In the genomic region with DNA sequence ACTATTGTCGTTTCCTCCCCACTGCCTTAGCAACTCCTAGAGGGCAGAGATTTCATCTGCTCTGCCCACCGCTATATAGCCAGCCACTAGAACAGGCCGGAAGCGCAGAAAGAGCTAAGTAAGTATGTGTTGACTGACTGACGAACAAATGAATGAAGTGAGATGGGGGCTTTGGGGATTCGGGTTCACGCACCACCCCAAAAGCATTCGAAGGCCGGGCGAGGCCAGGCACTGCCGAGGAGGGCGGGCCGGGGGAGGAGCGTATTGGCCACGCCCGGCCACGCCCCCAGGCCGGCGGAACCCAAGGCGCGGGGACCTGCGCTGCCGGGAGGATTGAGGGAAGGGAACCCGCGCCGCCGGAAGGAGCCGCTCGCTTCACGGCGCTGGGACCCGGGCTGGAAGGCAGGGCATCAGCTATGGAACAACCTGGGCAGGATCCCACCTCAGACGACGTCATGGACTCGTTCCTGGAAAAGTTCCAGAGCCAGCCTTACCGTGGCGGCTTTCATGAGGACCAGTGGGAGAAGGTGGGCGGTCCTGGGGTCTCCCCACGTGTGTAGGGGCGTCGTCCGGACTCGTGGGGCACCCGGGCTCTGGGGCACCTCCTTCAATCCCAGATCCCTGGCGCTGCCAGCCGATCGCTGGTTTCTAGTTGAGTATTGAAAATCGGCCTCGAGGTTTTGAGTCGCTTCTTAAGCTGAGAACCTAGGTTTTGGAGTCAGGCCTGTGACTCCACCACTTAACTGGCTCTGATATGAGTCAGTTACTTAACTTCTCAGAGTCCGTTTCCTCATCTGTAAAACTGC, we compare ENCODE assay signal across 1 cellular context.
TF ChIP-seq lines count a peak whose summit lies in the region.

A gene with protein sequence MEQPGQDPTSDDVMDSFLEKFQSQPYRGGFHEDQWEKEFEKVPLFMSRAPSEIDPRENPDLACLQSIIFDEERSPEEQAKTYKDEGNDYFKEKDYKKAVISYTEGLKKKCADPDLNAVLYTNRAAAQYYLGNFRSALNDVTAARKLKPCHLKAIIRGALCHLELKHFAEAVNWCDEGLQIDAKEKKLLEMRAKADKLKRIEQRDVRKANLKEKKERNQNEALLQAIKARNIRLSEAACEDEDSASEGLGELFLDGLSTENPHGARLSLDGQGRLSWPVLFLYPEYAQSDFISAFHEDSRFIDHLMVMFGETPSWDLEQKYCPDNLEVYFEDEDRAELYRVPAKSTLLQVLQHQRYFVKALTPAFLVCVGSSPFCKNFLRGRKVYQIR (plus strand): TSS at position 369 of the 806 bp plus-strand sequence. CDS start 48 bp downstream, at position 417.

TF ChIP-seq in HepG2, 621 proteins besides CTCF, POLR2A, EP300 and RAD21 (continued from another document and continues in another):
- TF ChIP-seq, protein P1, sequence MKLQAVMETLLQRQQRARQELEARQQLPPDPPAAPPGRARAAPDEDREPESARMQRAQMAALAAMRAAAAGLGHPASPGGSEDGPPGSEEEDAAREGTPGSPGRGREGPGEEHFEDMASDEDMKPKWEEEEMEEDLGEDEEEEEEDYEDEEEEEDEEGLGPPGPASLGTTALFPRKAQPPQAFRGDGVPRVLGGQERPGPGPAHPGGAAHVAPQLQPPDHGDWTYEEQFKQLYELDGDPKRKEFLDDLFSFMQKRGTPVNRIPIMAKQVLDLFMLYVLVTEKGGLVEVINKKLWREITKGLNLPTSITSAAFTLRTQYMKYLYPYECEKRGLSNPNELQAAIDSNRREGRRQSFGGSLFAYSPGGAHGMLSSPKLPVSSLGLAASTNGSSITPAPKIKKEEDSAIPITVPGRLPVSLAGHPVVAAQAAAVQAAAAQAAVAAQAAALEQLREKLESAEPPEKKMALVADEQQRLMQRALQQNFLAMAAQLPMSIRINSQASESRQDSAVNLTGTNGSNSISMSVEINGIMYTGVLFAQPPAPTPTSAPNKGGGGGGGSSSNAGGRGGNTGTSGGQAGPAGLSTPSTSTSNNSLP (IDR thresholded peaks at IDR 0.05; ENCODE audit: low read depth, low read length), result 0 out of 2 replicates have a peak, but pooled peaks have one; percentile 27
- TF ChIP-seq NCOA2 (CRISPR knock-in tag; IDR thresholded peaks at IDR 0.05) (0 out of 2 replicates have a peak, but pooled peaks have one; percentile 14), HOXA9 (CRISPR knock-in tag; IDR thresholded peaks at IDR 0.05; ENCODE audit: borderline replicate concordance) (peak; percentile 17; the same call in 1 of the 2 replicates), KMT2B (CRISPR knock-in tag; IDR thresholded peaks at IDR 0.05) (peak; percentile 96), ZFY (CRISPR knock-in tag; IDR thresholded peaks at IDR 0.05) (peak; percentile 83), ETV5 (CRISPR knock-in tag; IDR thresholded peaks at IDR 0.05; ENCODE audit: borderline replicate concordance) (peak; percentile 67), ZNF546 (CRISPR knock-in tag; conservative IDR thresholded peaks at IDR 0.05) (0 out of 2 replicates have a peak, but pooled peaks have one; percentile 69), ZNF563 (CRISPR knock-in tag; IDR thresholded peaks at IDR 0.05) (no peak), ZNF33A (CRISPR knock-in tag; IDR thresholded peaks at IDR 0.05; ENCODE audit: borderline replicate concordance) (peak; percentile 85; the same call in 1 of the 2 replicates), ZSCAN25 (CRISPR knock-in tag; IDR thresholded peaks at IDR 0.05) (peak; percentile 43), IKZF4 (CRISPR knock-in tag; IDR thresholded peaks at IDR 0.05; ENCODE audit: borderline replicate concordance, low read depth, not compliant biosample characterization) (peak; percentile 61), ZFP36 (IDR thresholded peaks at IDR 0.05; ENCODE audit: borderline replicate concordance, low read depth, low read length, partially characterized antibody) (no peak), ZNF772 (CRISPR knock-in tag; IDR thresholded peaks at IDR 0.05) (peak; percentile 95; the same call in 1 of the 2 replicates), SP2 (CRISPR knock-in tag; IDR thresholded peaks at IDR 0.05) (peak; percentile 65; the same call in 1 of the 2 replicates), ZMAT3 (CRISPR knock-in tag; conservative IDR thresholded peaks at IDR 0.05) (peak; percentile 21; the same call in 1 of the 2 replicates), SRY (CRISPR knock-in tag; IDR thresholded peaks at IDR 0.05) (0 out of 2 replicates have a peak, but pooled peaks have one; percentile 76), FOXP1 (IDR thresholded peaks at IDR 0.05) (no peak), FOXP1 (CRISPR knock-in tag; IDR thresholded peaks at IDR 0.05) (0 out of 2 replicates have a peak, but pooled peaks have one; percentile 22), PRMT3 (CRISPR knock-in tag; IDR thresholded peaks at IDR 0.05; ENCODE audit: borderline replicate concordance, low read depth) (no peak), SMAD3 (CRISPR knock-in tag; IDR thresholded peaks at IDR 0.05) (peak; percentile 86), MAZ (IDR thresholded peaks at IDR 0.05; ENCODE audit: borderline replicate concordance, low read depth, low read length) (peak; percentile 49; the same call in 1 of the 2 replicates), MAZ (CRISPR knock-in tag; IDR thresholded peaks at IDR 0.05; ENCODE audit: low read depth) (peak; percentile 92), ERF (CRISPR knock-in tag; IDR thresholded peaks at IDR 0.05) (peak; percentile 86), ELF4 (CRISPR knock-in tag; IDR thresholded peaks at IDR 0.05; ENCODE audit: borderline replicate concordance) (peak; percentile 50; the same call in 1 of the 2 replicates), PTBP1 (IDR thresholded peaks at IDR 0.05; ENCODE audit: low read depth, low read length, poor library complexity, severe bottlenecking) (peak; percentile 92), NRL (CRISPR knock-in tag; IDR thresholded peaks at IDR 0.05; ENCODE audit: borderline replicate concordance) (peak; percentile 90; the same call in 1 of the 2 replicates)
- TF ChIP-seq, protein P2, sequence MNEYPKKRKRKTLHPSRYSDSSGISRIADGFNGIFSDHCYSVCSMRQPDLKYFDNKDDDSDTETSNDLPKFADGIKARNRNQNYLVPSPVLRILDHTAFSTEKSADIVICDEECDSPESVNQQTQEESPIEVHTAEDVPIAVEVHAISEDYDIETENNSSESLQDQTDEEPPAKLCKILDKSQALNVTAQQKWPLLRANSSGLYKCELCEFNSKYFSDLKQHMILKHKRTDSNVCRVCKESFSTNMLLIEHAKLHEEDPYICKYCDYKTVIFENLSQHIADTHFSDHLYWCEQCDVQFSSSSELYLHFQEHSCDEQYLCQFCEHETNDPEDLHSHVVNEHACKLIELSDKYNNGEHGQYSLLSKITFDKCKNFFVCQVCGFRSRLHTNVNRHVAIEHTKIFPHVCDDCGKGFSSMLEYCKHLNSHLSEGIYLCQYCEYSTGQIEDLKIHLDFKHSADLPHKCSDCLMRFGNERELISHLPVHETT (CRISPR knock-in tag; conservative IDR thresholded peaks at IDR 0.05), result peak; percentile 84
- TF ChIP-seq, protein P3, sequence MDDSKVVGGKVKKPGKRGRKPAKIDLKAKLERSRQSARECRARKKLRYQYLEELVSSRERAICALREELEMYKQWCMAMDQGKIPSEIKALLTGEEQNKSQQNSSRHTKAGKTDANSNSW (CRISPR knock-in tag; IDR thresholded peaks at IDR 0.05; ENCODE audit: borderline replicate concordance), result no peak
- TF ChIP-seq, protein P4, sequence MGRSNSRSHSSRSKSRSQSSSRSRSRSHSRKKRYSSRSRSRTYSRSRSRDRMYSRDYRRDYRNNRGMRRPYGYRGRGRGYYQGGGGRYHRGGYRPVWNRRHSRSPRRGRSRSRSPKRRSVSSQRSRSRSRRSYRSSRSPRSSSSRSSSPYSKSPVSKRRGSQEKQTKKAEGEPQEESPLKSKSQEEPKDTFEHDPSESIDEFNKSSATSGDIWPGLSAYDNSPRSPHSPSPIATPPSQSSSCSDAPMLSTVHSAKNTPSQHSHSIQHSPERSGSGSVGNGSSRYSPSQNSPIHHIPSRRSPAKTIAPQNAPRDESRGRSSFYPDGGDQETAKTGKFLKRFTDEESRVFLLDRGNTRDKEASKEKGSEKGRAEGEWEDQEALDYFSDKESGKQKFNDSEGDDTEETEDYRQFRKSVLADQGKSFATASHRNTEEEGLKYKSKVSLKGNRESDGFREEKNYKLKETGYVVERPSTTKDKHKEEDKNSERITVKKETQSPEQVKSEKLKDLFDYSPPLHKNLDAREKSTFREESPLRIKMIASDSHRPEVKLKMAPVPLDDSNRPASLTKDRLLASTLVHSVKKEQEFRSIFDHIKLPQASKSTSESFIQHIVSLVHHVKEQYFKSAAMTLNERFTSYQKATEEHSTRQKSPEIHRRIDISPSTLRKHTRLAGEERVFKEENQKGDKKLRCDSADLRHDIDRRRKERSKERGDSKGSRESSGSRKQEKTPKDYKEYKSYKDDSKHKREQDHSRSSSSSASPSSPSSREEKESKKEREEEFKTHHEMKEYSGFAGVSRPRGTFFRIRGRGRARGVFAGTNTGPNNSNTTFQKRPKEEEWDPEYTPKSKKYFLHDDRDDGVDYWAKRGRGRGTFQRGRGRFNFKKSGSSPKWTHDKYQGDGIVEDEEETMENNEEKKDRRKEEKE (IDR thresholded peaks at IDR 0.05), result no peak
- TF ChIP-seq, protein P5, sequence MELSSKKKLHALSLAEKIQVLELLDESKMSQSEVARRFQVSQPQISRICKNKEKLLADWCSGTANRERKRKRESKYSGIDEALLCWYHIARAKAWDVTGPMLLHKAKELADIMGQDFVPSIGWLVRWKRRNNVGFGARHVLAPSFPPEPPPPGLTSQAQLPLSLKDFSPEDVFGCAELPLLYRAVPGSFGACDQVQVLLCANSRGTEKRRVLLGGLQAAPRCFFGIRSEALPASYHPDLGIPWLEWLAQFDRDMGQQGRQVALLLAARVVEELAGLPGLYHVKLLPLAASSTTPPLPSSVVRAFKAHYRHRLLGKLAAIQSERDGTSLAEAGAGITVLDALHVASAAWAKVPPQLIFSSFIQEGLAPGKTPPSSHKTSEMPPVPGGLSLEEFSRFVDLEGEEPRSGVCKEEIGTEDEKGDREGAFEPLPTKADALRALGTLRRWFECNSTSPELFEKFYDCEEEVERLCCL (CRISPR knock-in tag; IDR thresholded peaks at IDR 0.05; ENCODE audit: borderline replicate concordance), result 0 out of 2 replicates have a peak, but pooled peaks have one; percentile 37
- TF ChIP-seq, protein P6, sequence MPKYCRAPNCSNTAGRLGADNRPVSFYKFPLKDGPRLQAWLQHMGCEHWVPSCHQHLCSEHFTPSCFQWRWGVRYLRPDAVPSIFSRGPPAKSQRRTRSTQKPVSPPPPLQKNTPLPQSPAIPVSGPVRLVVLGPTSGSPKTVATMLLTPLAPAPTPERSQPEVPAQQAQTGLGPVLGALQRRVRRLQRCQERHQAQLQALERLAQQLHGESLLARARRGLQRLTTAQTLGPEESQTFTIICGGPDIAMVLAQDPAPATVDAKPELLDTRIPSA (CRISPR knock-in tag; IDR thresholded peaks at IDR 0.05; ENCODE audit: borderline replicate concordance), result no peak
- TF ChIP-seq, protein P7, sequence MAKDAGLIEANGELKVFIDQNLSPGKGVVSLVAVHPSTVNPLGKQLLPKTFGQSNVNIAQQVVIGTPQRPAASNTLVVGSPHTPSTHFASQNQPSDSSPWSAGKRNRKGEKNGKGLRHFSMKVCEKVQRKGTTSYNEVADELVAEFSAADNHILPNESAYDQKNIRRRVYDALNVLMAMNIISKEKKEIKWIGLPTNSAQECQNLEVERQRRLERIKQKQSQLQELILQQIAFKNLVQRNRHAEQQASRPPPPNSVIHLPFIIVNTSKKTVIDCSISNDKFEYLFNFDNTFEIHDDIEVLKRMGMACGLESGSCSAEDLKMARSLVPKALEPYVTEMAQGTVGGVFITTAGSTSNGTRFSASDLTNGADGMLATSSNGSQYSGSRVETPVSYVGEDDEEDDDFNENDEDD (CRISPR knock-in tag; IDR thresholded peaks at IDR 0.05; ENCODE audit: borderline replicate concordance), result peak; percentile 73; the same call in 1 of the 2 replicates
- TF ChIP-seq, protein P8, sequence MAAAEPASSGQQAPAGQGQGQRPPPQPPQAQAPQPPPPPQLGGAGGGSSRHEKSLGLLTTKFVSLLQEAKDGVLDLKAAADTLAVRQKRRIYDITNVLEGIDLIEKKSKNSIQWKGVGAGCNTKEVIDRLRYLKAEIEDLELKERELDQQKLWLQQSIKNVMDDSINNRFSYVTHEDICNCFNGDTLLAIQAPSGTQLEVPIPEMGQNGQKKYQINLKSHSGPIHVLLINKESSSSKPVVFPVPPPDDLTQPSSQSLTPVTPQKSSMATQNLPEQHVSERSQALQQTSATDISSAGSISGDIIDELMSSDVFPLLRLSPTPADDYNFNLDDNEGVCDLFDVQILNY (CRISPR knock-in tag; conservative IDR thresholded peaks at IDR 0.05), result peak; percentile 45; the same call in 1 of the 2 replicates
- TF ChIP-seq, protein P9, sequence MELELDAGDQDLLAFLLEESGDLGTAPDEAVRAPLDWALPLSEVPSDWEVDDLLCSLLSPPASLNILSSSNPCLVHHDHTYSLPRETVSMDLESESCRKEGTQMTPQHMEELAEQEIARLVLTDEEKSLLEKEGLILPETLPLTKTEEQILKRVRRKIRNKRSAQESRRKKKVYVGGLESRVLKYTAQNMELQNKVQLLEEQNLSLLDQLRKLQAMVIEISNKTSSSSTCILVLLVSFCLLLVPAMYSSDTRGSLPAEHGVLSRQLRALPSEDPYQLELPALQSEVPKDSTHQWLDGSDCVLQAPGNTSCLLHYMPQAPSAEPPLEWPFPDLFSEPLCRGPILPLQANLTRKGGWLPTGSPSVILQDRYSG (CRISPR knock-in tag; IDR thresholded peaks at IDR 0.05), result no peak
- TF ChIP-seq, protein P10, sequence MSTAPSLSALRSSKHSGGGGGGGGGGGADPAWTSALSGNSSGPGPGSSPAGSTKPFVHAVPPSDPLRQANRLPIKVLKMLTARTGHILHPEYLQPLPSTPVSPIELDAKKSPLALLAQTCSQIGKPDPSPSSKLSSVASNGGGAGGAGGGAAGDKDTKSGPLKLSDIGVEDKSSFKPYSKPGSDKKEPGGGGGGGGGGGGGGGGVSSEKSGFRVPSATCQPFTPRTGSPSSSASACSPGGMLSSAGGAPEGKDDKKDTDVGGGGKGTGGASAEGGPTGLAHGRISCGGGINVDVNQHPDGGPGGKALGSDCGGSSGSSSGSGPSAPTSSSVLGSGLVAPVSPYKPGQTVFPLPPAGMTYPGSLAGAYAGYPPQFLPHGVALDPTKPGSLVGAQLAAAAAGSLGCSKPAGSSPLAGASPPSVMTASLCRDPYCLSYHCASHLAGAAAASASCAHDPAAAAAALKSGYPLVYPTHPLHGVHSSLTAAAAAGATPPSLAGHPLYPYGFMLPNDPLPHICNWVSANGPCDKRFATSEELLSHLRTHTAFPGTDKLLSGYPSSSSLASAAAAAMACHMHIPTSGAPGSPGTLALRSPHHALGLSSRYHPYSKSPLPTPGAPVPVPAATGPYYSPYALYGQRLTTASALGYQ (CRISPR knock-in tag; IDR thresholded peaks at IDR 0.05), result peak; percentile 52; the same call in 1 of the 2 replicates
- TF ChIP-seq, protein P11, sequence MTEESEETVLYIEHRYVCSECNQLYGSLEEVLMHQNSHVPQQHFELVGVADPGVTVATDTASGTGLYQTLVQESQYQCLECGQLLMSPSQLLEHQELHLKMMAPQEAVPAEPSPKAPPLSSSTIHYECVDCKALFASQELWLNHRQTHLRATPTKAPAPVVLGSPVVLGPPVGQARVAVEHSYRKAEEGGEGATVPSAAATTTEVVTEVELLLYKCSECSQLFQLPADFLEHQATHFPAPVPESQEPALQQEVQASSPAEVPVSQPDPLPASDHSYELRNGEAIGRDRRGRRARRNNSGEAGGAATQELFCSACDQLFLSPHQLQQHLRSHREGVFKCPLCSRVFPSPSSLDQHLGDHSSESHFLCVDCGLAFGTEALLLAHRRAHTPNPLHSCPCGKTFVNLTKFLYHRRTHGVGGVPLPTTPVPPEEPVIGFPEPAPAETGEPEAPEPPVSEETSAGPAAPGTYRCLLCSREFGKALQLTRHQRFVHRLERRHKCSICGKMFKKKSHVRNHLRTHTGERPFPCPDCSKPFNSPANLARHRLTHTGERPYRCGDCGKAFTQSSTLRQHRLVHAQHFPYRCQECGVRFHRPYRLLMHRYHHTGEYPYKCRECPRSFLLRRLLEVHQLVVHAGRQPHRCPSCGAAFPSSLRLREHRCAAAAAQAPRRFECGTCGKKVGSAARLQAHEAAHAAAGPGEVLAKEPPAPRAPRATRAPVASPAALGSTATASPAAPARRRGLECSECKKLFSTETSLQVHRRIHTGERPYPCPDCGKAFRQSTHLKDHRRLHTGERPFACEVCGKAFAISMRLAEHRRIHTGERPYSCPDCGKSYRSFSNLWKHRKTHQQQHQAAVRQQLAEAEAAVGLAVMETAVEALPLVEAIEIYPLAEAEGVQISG (CRISPR knock-in tag; IDR thresholded peaks at IDR 0.05), result peak; percentile 97
